23 cellular contexts compared by ENCODE assay signal in the genomic region with DNA sequence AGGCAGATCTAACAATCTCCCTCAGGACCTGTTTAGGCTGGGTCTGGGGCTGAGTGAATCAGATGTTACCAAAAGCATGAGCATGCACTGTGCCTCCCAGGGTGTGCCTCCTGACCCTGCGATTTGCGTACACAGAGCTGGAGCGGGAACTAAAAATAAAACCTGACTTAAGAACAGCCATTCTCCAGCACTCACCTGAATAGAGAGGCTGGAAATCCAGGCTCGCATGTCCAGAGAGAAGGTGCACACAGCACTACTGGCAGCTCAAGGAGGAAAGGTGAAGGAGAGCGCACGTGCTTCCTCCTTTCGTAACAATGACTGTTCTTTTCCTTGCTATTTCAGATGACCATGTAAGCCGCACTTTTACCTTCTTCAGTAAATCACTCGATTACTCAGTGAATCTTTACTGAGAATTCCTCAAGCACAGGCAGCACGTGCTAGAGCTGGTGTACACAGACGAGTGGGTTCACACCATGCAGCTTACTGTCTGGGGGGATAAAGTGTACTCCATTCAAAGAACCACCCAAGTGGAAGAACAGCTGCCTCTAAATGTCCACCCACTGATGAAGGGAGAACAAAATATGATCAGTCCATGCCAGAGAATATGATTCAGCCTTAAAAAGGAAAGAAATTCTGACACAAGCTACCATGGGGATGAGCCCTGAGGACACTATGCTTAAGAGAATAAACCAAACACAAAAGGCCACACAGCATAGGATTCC. TPM values are rescaled to one million over a fixed set of nuclear protein-coding genes. Genes with fewer than 3 reads are reported as not detected.
DNase-seq lines count a peak whose midpoint lies in the region; ATAC-seq, FAIRE-seq and TF ChIP-seq lines count a peak whose summit lies in the region.
"Had no signal": no experiment of that assay in that cellular context is flagged by ENCODE, and none has a peak within 500 bp of the region (broad histone marks: within the 10 kb centered on the region; RNA-seq: fewer than 3 reads in every experiment).

No MANE protein-coding gene starts in this region.

- H3K4me3 ChIP-seq in skeletal muscle cell (ENCODE audit: low read depth, low read length) = no peak overlapping the region
- H3K4me3 ChIP-seq: GM12878, prostate gland, tibial nerve had no signal

- no peaks in the 10 kb centered on the region for H3K27me3 Mint-ChIP-seq in activated naive CD4-positive, alpha-beta T cell treated with anti-CD3 and anti-CD28 coated beads for 36 hours (ENCODE audit: low read depth)
- H3K27me3 Mint-ChIP-seq in activated naive CD8-positive, alpha-beta T cell treated with anti-CD3 and anti-CD28 coated beads for 36 hours = no peaks in the 10 kb centered on the region
- H3K27me3 Mint-ChIP-seq: activated CD4-positive, alpha-beta T cell treated with anti-CD3 and anti-CD28 coated beads, Interleukin-2, amount 10 ng/mL, durations not matched to agents 24 days and 14 days; CD4-positive, alpha-beta memory T cell had no signal

- DNase-seq in activated naive CD4-positive, alpha-beta T cell treated with anti-CD3 and anti-CD28 coated beads for 36 hours = no peak
- DNase-seq in activated naive CD4-positive, alpha-beta T cell treated with Interleukin-2 at 50 U/mL for 16 hours = no peak
- DNase-seq in activated naive CD8-positive, alpha-beta T cell treated with anti-CD3 and anti-CD28 coated beads for 36 hours = no peak
- DNase-seq in left ventricle myocardium superior = no peak
- DNase-seq in skeletal muscle cell (ENCODE audit: low read depth) = peak; percentile 14
- DNase-seq in RCC 7860 (ENCODE audit: low spot score) = no peak
- no peak for DNase-seq in ureter (ENCODE audit: low spot score)
- no peak for DNase-seq in D721Med (ENCODE audit: insufficient read length, low spot score)
- DNase-seq: activated CD4-positive, alpha-beta T cell treated with anti-CD3 and anti-CD28 coated beads, Interleukin-2, amount 10 ng/mL, durations not matched to agents 24 days and 14 days; brain microvascular endothelial cell; CD4-positive, alpha-beta memory T cell; DMS 273 treated with DMSO at 0.1 percent for 48 hours; EL; Karpas-422; MV-4-11; NCI-H146; NCI-H446; nucleus accumbens had no signal

- no peak overlapping the region for H3K4me3 Mint-ChIP-seq in activated naive CD4-positive, alpha-beta T cell treated with anti-CD3 and anti-CD28 coated beads for 36 hours
- no peak overlapping the region for H3K4me3 Mint-ChIP-seq in activated naive CD8-positive, alpha-beta T cell treated with anti-CD3 and anti-CD28 coated beads for 36 hours
- H3K4me3 Mint-ChIP-seq: activated CD4-positive, alpha-beta T cell treated with anti-CD3 and anti-CD28 coated beads, Interleukin-2, amount 10 ng/mL, durations not matched to agents 24 days and 14 days; CD4-positive, alpha-beta memory T cell had no signal

- H3K36me3 Mint-ChIP-seq in activated naive CD4-positive, alpha-beta T cell treated with anti-CD3 and anti-CD28 coated beads for 36 hours (ENCODE audit: low read depth) = peaks cover 67% of the 10 kb centered on the region
- H3K36me3 Mint-ChIP-seq in activated naive CD8-positive, alpha-beta T cell treated with anti-CD3 and anti-CD28 coated beads for 36 hours = peaks cover 73% of the 10 kb centered on the region

- peak; percentile 94 for ATAC-seq in left ventricle myocardium superior
- ATAC-seq: GM12878, HepG2 had no signal

- peak overlapping the region; percentile 43 for H3K27ac Mint-ChIP-seq in activated naive CD4-positive, alpha-beta T cell treated with anti-CD3 and anti-CD28 coated beads for 36 hours
- H3K27ac Mint-ChIP-seq in activated naive CD8-positive, alpha-beta T cell treated with anti-CD3 and anti-CD28 coated beads for 36 hours = peak overlapping the region; percentile 50

- CTCF ChIA-PET in activated naive CD4-positive, alpha-beta T cell treated with anti-CD3 and anti-CD28 coated beads for 36 hours (lab: Charles Lee) = no interaction called here

- H3K9me3 Mint-ChIP-seq in activated naive CD4-positive, alpha-beta T cell treated with anti-CD3 and anti-CD28 coated beads for 36 hours = peaks cover 11% of the 10 kb centered on the region
- H3K9me3 Mint-ChIP-seq in activated naive CD8-positive, alpha-beta T cell treated with anti-CD3 and anti-CD28 coated beads for 36 hours = peaks cover 13% of the 10 kb centered on the region

- TF ChIP-seq CTCF in D721Med (IDR thresholded peaks at IDR 0.05; ENCODE audit: insufficient read depth, missing control alignments) = no peak

- FAIRE-seq in RCC 7860 (lab: Jason Lieb, UNC) = no peak
- FAIRE-seq in D721Med (lab: Jason Lieb, UNC) = no peak
- FAIRE-seq: GM12878, H54, HepG2 had no signal

- peaks cover 21% of the 10 kb centered on the region for H3K4me1 Mint-ChIP-seq in activated naive CD4-positive, alpha-beta T cell treated with anti-CD3 and anti-CD28 coated beads for 36 hours (ENCODE audit: low read depth)
- peaks cover 27% of the 10 kb centered on the region for H3K4me1 Mint-ChIP-seq in activated naive CD8-positive, alpha-beta T cell treated with anti-CD3 and anti-CD28 coated beads for 36 hours

- intact Hi-C loops in activated naive CD4-positive, alpha-beta T cell treated with anti-CD3 and anti-CD28 coated beads for 36 hours (cut with micrococcal nuclease) = no loop called here
- intact Hi-C loops in left ventricle myocardium superior (cut with micrococcal nuclease) = no loop called here

RNA-seq across cellular contexts. Expression of a gene that starts 45.6 kb away (rescaled TPM):
- total RNA-seq in activated naive CD4-positive, alpha-beta T cell treated with anti-CD3 and anti-CD28 coated beads for 36 hours = 10 to 100 TPM; 20.0 to 21.5 TPM
- 10 to 100 TPM; 22.0 to 23.1 TPM for total RNA-seq in activated naive CD8-positive, alpha-beta T cell treated with anti-CD3 and anti-CD28 coated beads for 36 hours
- total RNA-seq in left ventricle myocardium superior = 11.0 TPM
- total RNA-seq in ureter = 20.3 TPM
